ENCODE assay signal across 10 cellular contexts in the genomic region with DNA sequence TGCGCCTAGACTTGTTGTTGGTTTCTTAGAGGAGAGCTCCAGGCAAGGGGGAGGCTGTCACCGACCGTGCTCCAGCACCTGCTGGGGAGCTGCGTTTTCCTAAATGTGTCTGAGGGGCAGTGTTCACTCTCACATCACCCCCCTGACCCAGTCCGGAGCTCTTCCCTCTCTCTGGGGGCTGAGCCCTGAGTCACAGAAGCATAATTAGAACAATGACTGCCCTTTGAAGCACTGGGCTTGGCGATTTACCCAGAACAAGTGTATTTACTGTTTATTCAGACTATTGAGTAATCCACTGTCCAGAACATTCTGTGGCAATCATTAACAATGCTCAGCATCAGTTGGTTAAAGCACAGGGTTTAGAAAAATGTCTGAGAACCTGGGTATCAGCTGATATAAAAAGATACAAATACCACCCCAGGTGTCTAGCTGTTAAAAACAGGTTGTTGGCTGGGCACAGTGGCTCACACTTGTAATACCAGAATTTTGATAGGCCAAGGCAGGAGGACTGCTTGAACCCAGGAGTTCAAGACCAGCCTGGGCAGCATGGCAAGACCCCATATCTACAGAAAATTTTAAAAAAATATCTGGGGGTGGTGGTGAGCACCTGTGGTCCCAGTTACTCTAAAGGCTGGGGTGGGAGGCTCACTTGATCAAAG. TPM values are rescaled to one million over a fixed set of nuclear protein-coding genes. Genes with fewer than 3 reads are reported as not detected.
A peak's percentile ranks its signal among the peaks of the same experiment; 100 is the strongest.
DNase-seq lines count a peak whose midpoint lies in the region; ATAC-seq and TF ChIP-seq lines count a peak whose summit lies in the region.
"Had no signal": no experiment of that assay in that cellular context is flagged by ENCODE, and none has a peak within 500 bp of the region (broad histone marks: within the 10 kb centered on the region; RNA-seq: fewer than 3 reads in every experiment).

No MANE protein-coding gene starts in this region.

- 34 to 53% (median 45%) methylated on average over 5 to 6 of the region's 6 CpGs for WGBS in stomach, 5 donors

- no peak for ATAC-seq in stimulated activated memory B cell treated with anti-CD40 and anti-IgM and Interleukin-4, amounts not matched to agents 10 μg/mL and 1 μg/mL and 100 μg/mL, for 72 hours
- ATAC-seq in HG03354 (IDR thresholded peaks at IDR 0.05; ENCODE audit: poor library complexity, severe bottlenecking, unreplicated experiment) (no peak), HG03025 (IDR thresholded peaks at IDR 0.05; ENCODE audit: low FRiP score, unreplicated experiment) (no peak)
- ATAC-seq in natural killer cell treated with Interleukin-12 subunit alpha and Interleukin-12 subunit beta and Interleukin-15 and Interleukin-18, amount 100 ng/mL, for 72 hours: no peak

- H3K27ac Mint-ChIP-seq in stimulated activated memory B cell treated with anti-CD40 and anti-IgM and Interleukin-4, amounts not matched to agents 10 μg/mL and 1 μg/mL and 100 μg/mL, for 72 hours: no peak overlapping the region
- no peak overlapping the region for H3K27ac Mint-ChIP-seq in natural killer cell treated with Interleukin-12 subunit alpha and Interleukin-12 subunit beta and Interleukin-15 and Interleukin-18, amount 100 ng/mL, for 72 hours

- H3K36me3 Mint-ChIP-seq in stimulated activated memory B cell treated with anti-CD40 and anti-IgM and Interleukin-4, amounts not matched to agents 10 μg/mL and 1 μg/mL and 100 μg/mL, for 72 hours: no peaks in the 10 kb centered on the region
- H3K36me3 Mint-ChIP-seq in natural killer cell treated with Interleukin-12 subunit alpha and Interleukin-12 subunit beta and Interleukin-15 and Interleukin-18, amount 100 ng/mL, for 72 hours: no peaks in the 10 kb centered on the region

- intact Hi-C loops in stomach (cut with DNase I; ENCODE audit: low total_unique reads): no loop called here

- H3K4me3 Mint-ChIP-seq in stimulated activated memory B cell treated with anti-CD40 and anti-IgM and Interleukin-4, amounts not matched to agents 10 μg/mL and 1 μg/mL and 100 μg/mL, for 72 hours: no peak overlapping the region
- H3K4me3 Mint-ChIP-seq in natural killer cell treated with Interleukin-12 subunit alpha and Interleukin-12 subunit beta and Interleukin-15 and Interleukin-18, amount 100 ng/mL, for 72 hours: no peak overlapping the region

- TF ChIP-seq CTCF in choroid plexus epithelial cell (conservative IDR thresholded peaks at IDR 0.05; ENCODE audit: low read depth, low read length) (no peak), kidney epithelial cell (IDR thresholded peaks at IDR 0.05; ENCODE audit: insufficient read depth, low read length, poor library complexity, severe bottlenecking) (no peak), stomach (IDR thresholded peaks at IDR 0.05) (no peak)

- TF ChIP-seq POLR2A in stomach (IDR thresholded peaks at IDR 0.05): no peak

- H3K27ac ChIP-seq in stomach: peak overlapping the region in 4 of 5 donors; percentile 47 to 71 (median 66)

- no peak for TF ChIP-seq EP300 in stomach (IDR thresholded peaks at IDR 0.05)

- H3K4me3 ChIP-seq in choroid plexus epithelial cell (ENCODE audit: low read depth, low read length) (no peak overlapping the region), kidney epithelial cell (ENCODE audit: low read depth, low read length) (no peak overlapping the region), stomach (no peak overlapping the region)

- H3K36me3 ChIP-seq in kidney epithelial cell (ENCODE audit: control insufficient read depth, insufficient read depth, low read length) (no peaks in the 10 kb centered on the region), stomach (no peaks in the 10 kb centered on the region)

- DNase-seq in GM04503 (ENCODE audit: low read depth): peak; percentile 56
- DNase-seq in choroid plexus epithelial cell (ENCODE audit: low read depth): peak; percentile 88
- DNase-seq in kidney epithelial cell (ENCODE audit: low read depth): peak; percentile 86
- peak; percentile 49 for DNase-seq in stomach
- no peak for DNase-seq in natural killer cell treated with Interleukin-12 subunit alpha and Interleukin-12 subunit beta and Interleukin-15 and Interleukin-18, amount 100 ng/mL, for 72 hours (ENCODE audit: low spot score)
- DNase-seq: activated CD4-positive, alpha-beta T cell treated with anti-CD3 and anti-CD28 coated beads for 4 hours; central memory CD4-positive, alpha-beta T cell had no signal

- peaks cover 17 to 34% (median 28%) of the 10 kb centered on the region in 4 donors for H3K4me1 ChIP-seq in stomach

- H3K27me3 ChIP-seq in kidney epithelial cell (ENCODE audit: control insufficient read depth, insufficient read depth, low read length) (peaks cover 2% of the 10 kb centered on the region), stomach (no peaks in the 10 kb centered on the region)

- no peaks in the 10 kb centered on the region for H3K9me3 Mint-ChIP-seq in stimulated activated memory B cell treated with anti-CD40 and anti-IgM and Interleukin-4, amounts not matched to agents 10 μg/mL and 1 μg/mL and 100 μg/mL, for 72 hours
- H3K9me3 Mint-ChIP-seq in natural killer cell treated with Interleukin-12 subunit alpha and Interleukin-12 subunit beta and Interleukin-15 and Interleukin-18, amount 100 ng/mL, for 72 hours: no peaks in the 10 kb centered on the region

- H3K27me3 Mint-ChIP-seq in stimulated activated memory B cell treated with anti-CD40 and anti-IgM and Interleukin-4, amounts not matched to agents 10 μg/mL and 1 μg/mL and 100 μg/mL, for 72 hours: peaks cover 17% of the 10 kb centered on the region
- no peaks in the 10 kb centered on the region for H3K27me3 Mint-ChIP-seq in natural killer cell treated with Interleukin-12 subunit alpha and Interleukin-12 subunit beta and Interleukin-15 and Interleukin-18, amount 100 ng/mL, for 72 hours

- peaks cover 10% of the 10 kb centered on the region for H3K4me1 Mint-ChIP-seq in stimulated activated memory B cell treated with anti-CD40 and anti-IgM and Interleukin-4, amounts not matched to agents 10 μg/mL and 1 μg/mL and 100 μg/mL, for 72 hours
- H3K4me1 Mint-ChIP-seq in natural killer cell treated with Interleukin-12 subunit alpha and Interleukin-12 subunit beta and Interleukin-15 and Interleukin-18, amount 100 ng/mL, for 72 hours (ENCODE audit: low read depth in 2 of 2): peaks cover 9 to 14% of the 10 kb centered on the region in 2 donors

- H3K9me3 ChIP-seq in stomach: no peaks in the 10 kb centered on the region

RNA-seq across cellular contexts. Expression of a gene that starts 8.1 kb away (rescaled TPM):
- total RNA-seq in kidney epithelial cell: 1.3 and 2.3 TPM in 2 replicates
- 10 to 100 TPM in 2 of 5 donors, 1 to 10 TPM in 3; 3.3 to 22.3 (median 7.0) TPM for total RNA-seq in stomach
- polyA plus RNA-seq in stomach: 10 to 100 TPM in 1 of 3 donors, 1 to 10 TPM in 2; 3.2 to 16.5 (median 3.7) TPM
- 1 to 10 TPM; 6.5 to 8.2 TPM for total RNA-seq in natural killer cell treated with Interleukin-12 subunit alpha and Interleukin-12 subunit beta and Interleukin-15 and Interleukin-18, amount 100 ng/mL, for 72 hours

RNA-seq across cellular contexts. Expression of a gene that starts 32.5 kb away (rescaled TPM):
- total RNA-seq in kidney epithelial cell (57.4 and 64.5 TPM in 2 replicates), stomach (10 to 100 TPM in 4 of 5 donors, 1 to 10 TPM in 1; 4.1 to 68.1 (median 46.2) TPM)
- 10 to 100 TPM; 13.1 to 17.7 (median 14.9) TPM for polyA plus RNA-seq in stomach
- 100 to 1,000 TPM; 128 to 161 TPM for total RNA-seq in natural killer cell treated with Interleukin-12 subunit alpha and Interleukin-12 subunit beta and Interleukin-15 and Interleukin-18, amount 100 ng/mL, for 72 hours

RNA-seq across cellular contexts. Expression of a gene that starts 35.4 kb away (rescaled TPM):
- 0.07 TPM in 1 of 2 replicates, not detected in the other for total RNA-seq in kidney epithelial cell
- 100 to 1,000 TPM in 1 of 5 donors, 10 to 100 TPM in 1, 1 to 10 TPM in 1, under 1 TPM in 1, not detected in 1; 0.37 to 145 (median 8.3) TPM for total RNA-seq in stomach
- 1 to 10 TPM in 1 of 3 donors, under 1 TPM in 1, not detected in 1; 0.56 to 2.8 TPM for polyA plus RNA-seq in stomach
- total RNA-seq in natural killer cell treated with Interleukin-12 subunit alpha and Interleukin-12 subunit beta and Interleukin-15 and Interleukin-18, amount 100 ng/mL, for 72 hours: 1 to 10 TPM in 1 of 2 donors, not detected in 1; 1.6 TPM
